Comparison of ENCODE assay signal across 1 cellular context in genomic region chr13:83453723-83454122, GRCh38.
TF ChIP-seq lines count a peak whose summit lies in the region.

No MANE protein-coding gene starts in this region.

TF ChIP-seq in SK-N-SH, 30 proteins besides CTCF, POLR2A, EP300 and RAD21 (continued from another document):
- TF ChIP-seq REST (IDR thresholded peaks at IDR 0.05; ENCODE audit: low read depth, low read length): no peak
- no peak for TF ChIP-seq USF1 (IDR thresholded peaks at IDR 0.05; ENCODE audit: borderline replicate concordance, low read depth)
- no peak for TF ChIP-seq FOSL2 (IDR thresholded peaks at IDR 0.05; ENCODE audit: borderline replicate concordance, low read depth)
- TF ChIP-seq TCF12 (IDR thresholded peaks at IDR 0.05): no peak
- no peak for TF ChIP-seq TAF1 (IDR thresholded peaks at IDR 0.05; ENCODE audit: borderline replicate concordance, low read depth, low read length)
- TF ChIP-seq MEF2A (IDR thresholded peaks at IDR 0.05; ENCODE audit: borderline replicate concordance, low read depth): no peak
TF ChIP-seq in SK-N-SH: peak in this region for 0.
